24 cellular contexts compared by ENCODE assay signal in genomic region chr11:85165819-85166218, GRCh38.
DNase-seq lines count a peak whose midpoint lies in the region; ATAC-seq, FAIRE-seq and TF ChIP-seq lines count a peak whose summit lies in the region.
"Had no signal": no experiment of that assay in that cellular context is flagged by ENCODE, and none has a peak within 500 bp of the region (broad histone marks: within the 10 kb centered on the region; RNA-seq: fewer than 3 reads in every experiment).

No MANE protein-coding gene starts in this region.

- H3K4me3 ChIP-seq in DOHH2 (ENCODE audit: low read length) (no peak overlapping the region), H1 (ENCODE audit: extremely low read depth in 1 of 4, insufficient read depth in 2 of 4, low read depth in 3 of 4, low read length in 4 of 4) (no peak overlapping the region), coronary artery (no peak overlapping the region)

- 79% methylated on average over 2 of the region's 2 CpGs; no CpG with 5 or more reads in 1 of the 2 experiments for WGBS in H1 (ENCODE audit: extremely low coverage in 1 of 2, insufficient coverage in 1 of 2, insufficient read length in 1 of 2, insufficient replicate concordance in 2 of 2, low coverage in 1 of 2, low lambda C conversion rate in 2 of 2, missing lambda C conversion rate in 1 of 2), 2 experiments

- no peak for DNase-seq in H1 (ENCODE audit: low read depth in 1 of 2, low spot score in 2 of 2)
- DNase-seq in D721Med (ENCODE audit: insufficient read length, low spot score) = no peak
- no peak for DNase-seq in coronary artery (ENCODE audit: low spot score)
- DNase-seq in T-helper 1 cell = no peak
- no peak for DNase-seq in D341Med (ENCODE audit: low spot score)
- DNase-seq: AML-193, DMS79 treated with DMSO at 0.1 percent for 48 hours, H7, MM.1S, NCI-H1092 treated with DMSO at 0.1 percent for 48 hours, NCI-H146, NCI-H2029 treated with DMSO at 0.1 percent for 48 hours, NCI-H2171, NCI-H446, NCI-H69, Right ventricle myocardium superior, SW 1271 had no signal

- no peak overlapping the region for H2AFZ ChIP-seq in H1 (ENCODE audit: low read length)

- H3K79me2 ChIP-seq in DOHH2 (ENCODE audit: control insufficient read depth, low read length) = no peaks in the 10 kb centered on the region
- no peaks in the 10 kb centered on the region for H3K79me2 ChIP-seq in H1 (ENCODE audit: control insufficient read depth in 1 of 2, insufficient read depth in 2 of 2, low read length in 2 of 2)

- CTCF ChIA-PET in H1 (lab: Charles Lee; ENCODE audit: partially characterized antibody) = interaction anchor here (0.6 to 1.5 kb wide), 5 partner anchors 12 to 364 kb away, joined by 3 to 4 read pairs (median 3); no protein-coding TSS in a partner anchor

- peak; percentile 86 for ATAC-seq in GM18868 (IDR thresholded peaks at IDR 0.05; ENCODE audit: unreplicated experiment)
- ATAC-seq in HG03432 (IDR thresholded peaks at IDR 0.05; ENCODE audit: unreplicated experiment) = peak; percentile 40

- no peak overlapping the region for H3K18ac ChIP-seq in H1 (ENCODE audit: extremely low read depth, low read length)

- no peak overlapping the region for H2BK20ac ChIP-seq in H1 (ENCODE audit: low read length)

- H4K91ac ChIP-seq in H1 (replicated peaks; ENCODE audit: insufficient read length, low read length) = no peak overlapping the region

- FAIRE-seq in H1 (lab: Jason Lieb, UNC) = no peak
- no peak for FAIRE-seq in D721Med (lab: Jason Lieb, UNC)
- FAIRE-seq: GM12892, GM19239 had no signal

- H4K5ac ChIP-seq in H1 (ENCODE audit: insufficient read length, low read depth, low read length) = no peak overlapping the region

- TF ChIP-seq POLR2A in H1 (IDR thresholded peaks at IDR 0.05; ENCODE audit: control extremely low read depth in 1 of 2, low read depth in 2 of 2, low read length in 2 of 2) = no peak

- H3K36me3 ChIP-seq in DOHH2 (ENCODE audit: control insufficient read depth, low read length) = no peaks in the 10 kb centered on the region
- H3K36me3 ChIP-seq in H1 (ENCODE audit: control insufficient read depth in 2 of 4, insufficient read depth in 4 of 4, low read length in 3 of 4) = no peaks in the 10 kb centered on the region

- no peak for TF ChIP-seq EP300 in H1 (IDR thresholded peaks at IDR 0.05; ENCODE audit: borderline replicate concordance in 1 of 2, low read depth in 2 of 2, low read length in 2 of 2)

- no peaks in the 10 kb centered on the region for H3F3A ChIP-seq in DOHH2 (ENCODE audit: control insufficient read depth, insufficient read depth)

- no peak overlapping the region for H3K14ac ChIP-seq in H1 (ENCODE audit: insufficient read length)

- no peaks in the 10 kb centered on the region for H3K9me2 ChIP-seq in DOHH2 (replicated peaks; ENCODE audit: control insufficient read depth, low read length)

- H4K20me1 ChIP-seq in DOHH2 (ENCODE audit: control insufficient read depth, insufficient read depth, low read depth, low read length) (no peaks in the 10 kb centered on the region), H1 (replicated peaks in 1 of 2; ENCODE audit: control insufficient read depth in 1 of 2, insufficient read depth in 2 of 2, low read length in 2 of 2) (no peaks in the 10 kb centered on the region)

- H3K27ac ChIP-seq in DOHH2 (ENCODE audit: low read depth, low read length) (no peak overlapping the region), H1 (ENCODE audit: low read depth, low read length) (no peak overlapping the region), coronary artery (no peak overlapping the region)
- H3K27ac ChIP-seq: 22Rv1, C4-2B had no signal

- H3K9me3 ChIP-seq in DOHH2 (ENCODE audit: control insufficient read depth, insufficient read depth, low read length) (peaks cover 2% of the 10 kb centered on the region; the same call in 1 of the 2 replicates), H1 (ENCODE audit: insufficient read depth in 2 of 2, low read depth in 1 of 2, low read length in 1 of 2) (no peaks in the 10 kb centered on the region; a peak in 1 of 4 replicates)

- H3K4me1 ChIP-seq in DOHH2 (ENCODE audit: control insufficient read depth, low read length) (peaks cover 11% of the 10 kb centered on the region), H1 (replicated peaks in 1 of 4; ENCODE audit: control insufficient read depth in 3 of 4, insufficient read depth in 4 of 4, low read length in 3 of 4) (peaks cover 2 to 7% (median 6%) of the 10 kb centered on the region in 4 experiments; a peak in 5 of 7 replicates)

- H3K56ac ChIP-seq in H1 (replicated peaks; ENCODE audit: insufficient read length, low read depth, low read length) = no peak overlapping the region

- no peak overlapping the region for H2BK15ac ChIP-seq in H1 (ENCODE audit: low read length)

- H3K4ac ChIP-seq in H1 (replicated peaks; ENCODE audit: insufficient read length, low read depth, low read length) = no peak overlapping the region

- H2BK120ac ChIP-seq in H1 (replicated peaks; ENCODE audit: low read depth, low read length) = no peak overlapping the region

- H3K79me1 ChIP-seq in H1 (ENCODE audit: low read depth, low read length) = no peaks in the 10 kb centered on the region

- H3K23me2 ChIP-seq in H1 (ENCODE audit: low read depth, low read length) = no peaks in the 10 kb centered on the region

- no peak overlapping the region for H3K9ac ChIP-seq in H1 (replicated peaks in 1 of 4; ENCODE audit: extremely low read depth in 1 of 4, low read depth in 3 of 4, low read length in 3 of 4)

- H3K27me3 ChIP-seq in DOHH2 (ENCODE audit: control insufficient read depth, low read length) = no peaks in the 10 kb centered on the region
- no peaks in the 10 kb centered on the region for H3K27me3 ChIP-seq in H1 (replicated peaks in 1 of 4; ENCODE audit: control insufficient read depth in 3 of 4, extremely low read depth in 1 of 4, insufficient read depth in 3 of 4, low read length in 3 of 4)

- POLR2A ChIA-PET in H1 (lab: Charles Lee; ENCODE audit: partially characterized antibody) = no interaction called here

- H3K4me2 ChIP-seq in DOHH2 (ENCODE audit: low read length) = no peak overlapping the region
- no peak overlapping the region for H3K4me2 ChIP-seq in H1 (ENCODE audit: insufficient read depth in 1 of 2, low read depth in 2 of 2, low read length in 2 of 2)

- no peak overlapping the region for H2AK5ac ChIP-seq in H1 (ENCODE audit: low read depth, low read length)

- H4K8ac ChIP-seq in H1 (ENCODE audit: extremely low read depth, insufficient read depth, low read length) = no peak overlapping the region

- no peak overlapping the region for H3K23ac ChIP-seq in H1 (ENCODE audit: insufficient read length)

- peak; percentile 26 to 35; a peak in 3 of 4 replicates for TF ChIP-seq RAD21 in H1 (IDR thresholded peaks at IDR 0.05 in 1 of 2, conservative IDR thresholded peaks at IDR 0.05 in 1 of 2; ENCODE audit: low read depth in 2 of 2, low read length in 2 of 2)

- no peak overlapping the region for H2BK5ac ChIP-seq in H1 (ENCODE audit: low read depth, low read length)

- no peak overlapping the region for H2BK12ac ChIP-seq in H1 (ENCODE audit: low read depth, low read length)

- TF ChIP-seq CTCF in DOHH2 (IDR thresholded peaks at IDR 0.05; ENCODE audit: low read depth, low read length, poor library complexity, severe bottlenecking) = peak; percentile 28
- no peak for TF ChIP-seq CTCF in H1 (IDR thresholded peaks at IDR 0.05; ENCODE audit: control extremely low read depth in 1 of 3, insufficient read depth in 1 of 3, low read depth in 1 of 3, low read length in 3 of 3)
- TF ChIP-seq CTCF in D721Med (IDR thresholded peaks at IDR 0.05; ENCODE audit: insufficient read depth, missing control alignments) = no peak
- no peak for TF ChIP-seq CTCF in coronary artery (IDR thresholded peaks at IDR 0.05)

TF ChIP-seq in H1, 55 proteins besides CTCF, POLR2A, EP300 and RAD21:
- TF ChIP-seq YY1 (IDR thresholded peaks at IDR 0.05; ENCODE audit: low read depth, low read length) = no peak
- no peak for TF ChIP-seq FOSL1 (IDR thresholded peaks at IDR 0.05; ENCODE audit: insufficient read depth, low read depth, low read length)
- TF ChIP-seq BRCA1 (IDR thresholded peaks at IDR 0.05; ENCODE audit: low read depth, low read length) = no peak
TF ChIP-seq in H1: peak in this region for 0.
